Comparison of ENCODE assay signal across 8 cellular contexts in the genomic region with DNA sequence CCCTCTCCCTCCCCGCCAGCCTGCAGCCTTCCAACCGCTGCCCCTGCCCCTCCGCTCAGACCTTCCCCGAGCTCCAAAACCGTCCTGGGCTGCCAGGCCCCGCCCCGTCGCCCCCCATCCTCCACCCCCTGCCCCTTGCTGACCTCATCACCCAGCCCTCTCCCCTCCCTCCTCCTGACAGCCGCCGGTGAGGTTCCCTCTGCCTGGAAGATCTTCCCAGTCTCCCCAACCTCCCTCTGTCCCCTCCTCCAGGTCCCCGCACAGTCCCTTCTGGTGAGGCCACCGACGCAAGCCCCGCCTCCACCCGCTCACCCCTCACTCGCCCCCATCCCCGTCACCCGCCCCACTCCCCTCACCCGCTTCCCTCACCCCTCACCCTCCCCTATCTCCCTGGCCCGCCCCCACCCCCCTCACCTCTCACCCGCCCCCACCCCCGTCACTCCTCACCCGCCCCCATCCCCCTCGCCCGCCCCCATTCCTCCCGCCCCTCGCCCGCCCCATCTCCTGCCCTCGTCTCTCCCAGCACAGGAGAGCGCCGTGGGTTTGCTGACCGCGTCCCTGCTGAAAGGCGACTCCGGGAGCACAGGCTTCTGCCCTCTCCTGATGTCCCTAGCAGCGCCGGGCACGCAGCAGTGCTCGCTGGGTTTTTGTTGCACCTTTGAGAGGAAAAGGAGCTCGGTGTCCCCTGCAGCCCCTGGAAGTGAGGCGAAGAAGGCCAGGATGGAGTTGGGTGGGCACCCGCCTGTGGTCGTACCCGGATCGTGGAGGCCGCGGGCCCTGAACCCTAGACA. TPM values are rescaled to one million over a fixed set of nuclear protein-coding genes. Genes with fewer than 3 reads are reported as not detected.
DNase-seq lines count a peak whose midpoint lies in the region; ATAC-seq and TF ChIP-seq lines count a peak whose summit lies in the region.

No MANE protein-coding gene starts in this region.

- H3K36me3 ChIP-seq in mesodermal cell (ENCODE audit: control insufficient read depth, insufficient read depth, low read length) (no peaks in the 10 kb centered on the region), aorta (ENCODE audit: control insufficient read depth in 1 of 2, insufficient read depth in 2 of 2, low read length in 1 of 2) (no peaks in the 10 kb centered on the region)

- H3K27me3 ChIP-seq in aorta (ENCODE audit: control insufficient read depth in 1 of 2, insufficient read depth in 2 of 2, low read length in 1 of 2) = no peaks in the 10 kb centered on the region

- H3K27ac Mint-ChIP-seq in chondrocyte (ENCODE audit: unreplicated experiment) = no peak overlapping the region

- 1% methylated on average over 13 to 22 of the region's 47 CpGs for WGBS in mesodermal cell (ENCODE audit: insufficient coverage in 2 of 2), 2 experiments
- WGBS in aorta, 2 donors = 1% methylated on average over 40 to 47 of the region's 47 CpGs

- intact Hi-C loops in aorta (cut with DNase I) = loop anchor here (2.0 kb wide), 2 partner anchors 166 to 284 kb away; no protein-coding TSS in a partner anchor

- H3K9me3 ChIP-seq in mesodermal cell (ENCODE audit: control insufficient read depth, low read length) = no peaks in the 10 kb centered on the region
- no peaks in the 10 kb centered on the region for H3K9me3 ChIP-seq in aorta (ENCODE audit: control insufficient read depth, low read length)

- H3K4me1 ChIP-seq in mesodermal cell (ENCODE audit: control insufficient read depth, insufficient read depth, low read length, poor library complexity, severe bottlenecking) (peaks cover 10% of the 10 kb centered on the region), aorta (ENCODE audit: control insufficient read depth in 1 of 2, insufficient read depth in 2 of 2, low read length in 2 of 2) (no peaks in the 10 kb centered on the region)

- peak; percentile 46 for DNase-seq in AG08396 (ENCODE audit: low spot score)
- peak; percentile 36 for DNase-seq in OCI-M1 (lab: John Stamatoyannopoulos, UW)
- no peak for DNase-seq in chondrocyte (ENCODE audit: low spot score)
- DNase-seq in aorta = peak in 1 of 2 donors; percentile 80
- no peak for DNase-seq in NCI-H2107 (lab: John Stamatoyannopoulos, UW)
- DNase-seq in NCI-H524 treated with DMSO at 0.1 percent for 48 hours (lab: John Stamatoyannopoulos, UW) = no peak

- H3K4me3 ChIP-seq in mesodermal cell (ENCODE audit: extremely low read depth, insufficient read depth, low read length, poor library complexity, severe bottlenecking) = peak overlapping the region; percentile 52
- peak overlapping the region; percentile 57 to 89 for H3K4me3 ChIP-seq in aorta (ENCODE audit: low read length in 2 of 2)

- H3K27me3 Mint-ChIP-seq in chondrocyte (ENCODE audit: low read depth) = no peaks in the 10 kb centered on the region

- H3K27ac ChIP-seq in mesodermal cell (ENCODE audit: low read depth, low read length, severe bottlenecking) (peak overlapping the region; percentile 87), aorta (ENCODE audit: low read depth in 1 of 2, low read length in 2 of 2) (peak overlapping the region in 1 of 2 donors; percentile 39)

- H3K36me3 Mint-ChIP-seq in chondrocyte (ENCODE audit: low read depth) = no peaks in the 10 kb centered on the region

- peak overlapping the region; percentile 83 for H3K4me3 Mint-ChIP-seq in chondrocyte (ENCODE audit: unreplicated experiment)

- no peak for TF ChIP-seq CTCF in chondrocyte (IDR thresholded peaks at IDR 0.05)

- H3K4me1 Mint-ChIP-seq in chondrocyte (ENCODE audit: low read depth) = peaks cover 21% of the 10 kb centered on the region

- no peaks in the 10 kb centered on the region for H3K9me3 Mint-ChIP-seq in chondrocyte (ENCODE audit: low read depth)

- ATAC-seq in GM19328 (IDR thresholded peaks at IDR 0.05; ENCODE audit: unreplicated experiment) = peak; percentile 15
- peak; percentile 20 for ATAC-seq in aorta (ENCODE audit: low FRiP score)

RNA-seq across cellular contexts. Expression of gene UPK3A, which starts 16.4 kb away (rescaled TPM):
- total RNA-seq in chondrocyte (not detected in 3 replicates), aorta (not detected)
- polyA plus RNA-seq in mesodermal cell (2013, experiment 1 of 2) = not detected
- not detected for polyA plus RNA-seq in mesodermal cell (2013, experiment 2 of 2)
- polyA plus RNA-seq in aorta = not detected

RNA-seq across cellular contexts. Expression of gene KIAA0930, which starts 27.7 kb away (rescaled TPM):
- 103 to 109 TPM (median 109 TPM) in 3 replicates for total RNA-seq in chondrocyte
- 37.5 TPM for polyA plus RNA-seq in mesodermal cell (2013, experiment 1 of 2)
- 33.2 TPM for polyA plus RNA-seq in mesodermal cell (2013, experiment 2 of 2)
- total RNA-seq in aorta = 100 to 1,000 TPM in 1 of 2 donors, 10 to 100 TPM in 1; 46.9 to 101 TPM
- 10 to 100 TPM; 36.6 to 83.7 TPM for polyA plus RNA-seq in aorta

RNA-seq across cellular contexts. Expression of gene FAM118A, which starts 41.4 kb away (rescaled TPM):
- total RNA-seq in chondrocyte (64.6 to 72.6 TPM (median 68.7 TPM) in 3 replicates), aorta (10 to 100 TPM; 59.2 to 66.7 TPM)
- 25.0 TPM for polyA plus RNA-seq in mesodermal cell (2013, experiment 1 of 2)
- polyA plus RNA-seq in mesodermal cell (2013, experiment 2 of 2) = 27.0 TPM
- 100 to 1,000 TPM in 1 of 2 donors, 1 to 10 TPM in 1; 8.6 to 320 TPM for polyA plus RNA-seq in aorta

Comparison
In these comparisons a context has a peak if more than half of its experiments do, and no peak if none do; other contexts are left out.
1. DNase-seq: peak in AG08396 (single experiment) and OCI-M1 (single experiment); none in chondrocyte (single experiment), NCI-H2107 (single experiment) and NCI-H524 treated with DMSO at 0.1 percent for 48 hours (single experiment).